34 cellular contexts compared by ENCODE assay signal in the genomic region with DNA sequence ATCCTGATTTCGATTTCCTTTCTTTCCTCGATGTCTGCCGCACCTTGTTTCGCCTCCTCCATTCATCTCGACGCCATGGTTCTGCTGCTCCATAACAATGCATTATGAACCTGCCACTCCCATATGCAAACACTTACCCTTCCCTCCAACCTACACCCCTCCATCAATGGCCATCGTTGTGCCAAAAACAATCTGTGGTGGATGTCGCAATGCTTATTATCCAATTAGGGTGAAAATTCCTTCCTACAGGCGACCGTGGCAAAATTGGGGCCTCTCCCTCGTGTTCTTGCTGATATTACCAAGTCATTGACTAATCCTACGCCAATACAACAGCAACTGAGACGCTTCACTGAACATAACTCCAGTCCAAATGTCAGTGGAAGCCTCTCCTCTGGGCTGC. TPM values are rescaled to one million over a fixed set of nuclear protein-coding genes. Genes with fewer than 3 reads are reported as not detected.
"Had no signal": no experiment of that assay in that cellular context is flagged by ENCODE, and none has a peak within 500 bp of the region (broad histone marks: within the 10 kb centered on the region; RNA-seq: fewer than 3 reads in every experiment).

No MANE protein-coding gene starts in this region.

- H3K27me3 Mint-ChIP-seq: activated B cell treated with CpG ODN at 0.5 μM for 24 hours; activated CD8-positive, alpha-beta T cell treated with anti-CD3 and anti-CD28 coated beads for 36 hours; activated naive CD4-positive, alpha-beta T cell treated with anti-CD3 and anti-CD28 coated beads, Interleukin-2, amount 50 U/mL, for 24 hours; activated naive CD8-positive, alpha-beta T cell treated with anti-CD3 and anti-CD28 coated beads for 36 hours; effector memory CD8-positive, alpha-beta T cell; T-helper 17 cell had no signal

- H3K9me3 ChIP-seq: adrenal gland, body of pancreas, esophagus muscularis mucosa, gastrocnemius medialis, heart left ventricle had no signal

- H3K4me1 ChIP-seq: adrenal gland, body of pancreas, gastrocnemius medialis had no signal

- H3K27ac ChIP-seq: adrenal gland, body of pancreas, esophagus muscularis mucosa, foreskin keratinocyte, gastrocnemius medialis, heart left ventricle, WERI-Rb-1 had no signal

- H3K4me1 Mint-ChIP-seq: activated B cell treated with CpG ODN at 0.5 μM for 24 hours; activated naive CD4-positive, alpha-beta T cell treated with anti-CD3 and anti-CD28 coated beads, Interleukin-2, amount 50 U/mL, for 24 hours; activated naive CD8-positive, alpha-beta T cell treated with anti-CD3 and anti-CD28 coated beads for 36 hours; activated naive CD8-positive, alpha-beta T cell treated with anti-CD3 and anti-CD28 coated beads, Interleukin-2, amount 50 U/mL, for 24 hours; T-helper 17 cell had no signal

- H3K36me3 Mint-ChIP-seq: activated naive CD4-positive, alpha-beta T cell treated with anti-CD3 and anti-CD28 coated beads, Interleukin-2, amount 50 U/mL, for 24 hours; activated naive CD8-positive, alpha-beta T cell treated with anti-CD3 and anti-CD28 coated beads for 36 hours had no signal

- H3K27ac Mint-ChIP-seq: activated B cell treated with CpG ODN at 0.5 μM for 24 hours; activated CD8-positive, alpha-beta T cell treated with anti-CD3 and anti-CD28 coated beads for 36 hours; activated naive CD4-positive, alpha-beta T cell treated with anti-CD3 and anti-CD28 coated beads for 36 hours; activated naive CD4-positive, alpha-beta T cell treated with anti-CD3 and anti-CD28 coated beads, Interleukin-2, amount 50 U/mL, for 24 hours; activated naive CD8-positive, alpha-beta T cell treated with anti-CD3 and anti-CD28 coated beads for 36 hours; activated naive CD8-positive, alpha-beta T cell treated with anti-CD3 and anti-CD28 coated beads, Interleukin-2, amount 50 U/mL, for 24 hours; activated T-helper 1 cell treated with anti-CD3 and anti-CD28 coated beads, Interleukin-12 subunit alpha, Interleukin-12 subunit beta, Interleukin-2, Interleukin-4 antibody, amounts not matched to agents 30 ng/mL and 10 ng/mL and 1 ng/mL, durations not matched to agents 14 hours and 24 hours and 36 hours; activated T-helper 2 cell treated with anti-CD3 and anti-CD28 coated beads, Interferon-gamma antibody, Interleukin-2, Interleukin-4, amounts not matched to agents 10 μg/mL and 5 μg/mL and 100 μg/mL, durations not matched to agents 14 hours and 24 hours and 36 hours; effector memory CD8-positive, alpha-beta T cell; T-helper 17 cell; T-helper 2 cell treated with Interferon-gamma antibody and Interleukin-4, amounts not matched to agents 5 μg/mL and 100 μg/mL, for 36 hours had no signal

- H3K4me3 ChIP-seq: adrenal gland, body of pancreas, esophagus muscularis mucosa, gastrocnemius medialis, heart left ventricle had no signal

- H3K4me3 Mint-ChIP-seq: activated B cell treated with CpG ODN at 0.5 μM for 24 hours; activated CD8-positive, alpha-beta T cell treated with anti-CD3 and anti-CD28 coated beads for 36 hours; activated naive CD4-positive, alpha-beta T cell treated with anti-CD3 and anti-CD28 coated beads for 36 hours; activated naive CD4-positive, alpha-beta T cell treated with anti-CD3 and anti-CD28 coated beads, Interleukin-2, amount 50 U/mL, for 24 hours; activated naive CD8-positive, alpha-beta T cell treated with anti-CD3 and anti-CD28 coated beads for 36 hours; activated naive CD8-positive, alpha-beta T cell treated with anti-CD3 and anti-CD28 coated beads, Interleukin-2, amount 50 U/mL, for 24 hours; activated T-helper 1 cell treated with anti-CD3 and anti-CD28 coated beads, Interleukin-12 subunit alpha, Interleukin-12 subunit beta, Interleukin-2, Interleukin-4 antibody, amounts not matched to agents 30 ng/mL and 10 ng/mL and 1 ng/mL, durations not matched to agents 14 hours and 24 hours and 36 hours; effector memory CD8-positive, alpha-beta T cell; T-helper 17 cell; T-helper 2 cell treated with Interferon-gamma antibody and Interleukin-4, amounts not matched to agents 5 μg/mL and 100 μg/mL, for 36 hours had no signal

- H3K9me3 Mint-ChIP-seq: activated B cell treated with CpG ODN at 0.5 μM for 24 hours; activated CD8-positive, alpha-beta T cell treated with anti-CD3 and anti-CD28 coated beads for 36 hours; activated naive CD4-positive, alpha-beta T cell treated with anti-CD3 and anti-CD28 coated beads for 36 hours; activated naive CD4-positive, alpha-beta T cell treated with anti-CD3 and anti-CD28 coated beads, Interleukin-2, amount 50 U/mL, for 24 hours; activated naive CD8-positive, alpha-beta T cell treated with anti-CD3 and anti-CD28 coated beads for 36 hours; activated naive CD8-positive, alpha-beta T cell treated with anti-CD3 and anti-CD28 coated beads, Interleukin-2, amount 50 U/mL, for 24 hours; activated T-helper 1 cell treated with anti-CD3 and anti-CD28 coated beads, Interleukin-12 subunit alpha, Interleukin-12 subunit beta, Interleukin-2, Interleukin-4 antibody, amounts not matched to agents 30 ng/mL and 10 ng/mL and 1 ng/mL, durations not matched to agents 14 hours and 24 hours and 36 hours; activated T-helper 2 cell treated with anti-CD3 and anti-CD28 coated beads, Interferon-gamma antibody, Interleukin-2, Interleukin-4, amounts not matched to agents 10 μg/mL and 5 μg/mL and 100 μg/mL, durations not matched to agents 14 hours and 24 hours and 36 hours; effector memory CD8-positive, alpha-beta T cell; T-helper 2 cell treated with Interferon-gamma antibody and Interleukin-4, amounts not matched to agents 5 μg/mL and 100 μg/mL, for 36 hours had no signal

- H3K36me3 ChIP-seq: adrenal gland had no signal

- H3K27me3 ChIP-seq: adrenal gland, body of pancreas, esophagus muscularis mucosa, foreskin keratinocyte, gastrocnemius medialis, heart left ventricle had no signal

- DNase-seq: activated B cell treated with CpG ODN at 0.5 μM for 24 hours; activated CD4-positive, alpha-beta T cell treated with anti-CD3 and anti-CD28 coated beads for 48 hours; activated CD4-positive, alpha-beta T cell treated with anti-CD3 and anti-CD28 coated beads, Interleukin-2, amount 50 U/mL, for 1 hour; activated CD4-positive, alpha-beta T cell treated with anti-CD3 and anti-CD28 coated beads, Interleukin-2, amount 50 U/mL, for 48 hours; activated CD8-positive, alpha-beta memory T cell treated with anti-CD3 and anti-CD28 coated beads for 24 hours; activated CD8-positive, alpha-beta T cell treated with anti-CD3 and anti-CD28 coated beads for 36 hours; activated effector memory CD4-positive, alpha-beta T cell treated with anti-CD3 and anti-CD28 coated beads, Interleukin-2, amount 50 U/mL, for 16 hours; activated naive CD4-positive, alpha-beta T cell treated with anti-CD3 and anti-CD28 coated beads for 36 hours; activated naive CD8-positive, alpha-beta T cell treated with anti-CD3 and anti-CD28 coated beads for 36 hours; activated naive CD8-positive, alpha-beta T cell treated with anti-CD3 and anti-CD28 coated beads, Interleukin-2, amount 50 U/mL, for 24 hours; activated T-cell treated with anti-CD3 and anti-CD28 coated beads, Interleukin-2, amount 50 U/mL, for 48 hours; adrenal gland; amygdala; aorta; body of pancreas; caudate nucleus; cortex of kidney; dermis blood vessel endothelial cell; effector CD4-positive, alpha-beta T cell; effector memory CD8-positive, alpha-beta T cell; erythroblast; foreskin keratinocyte; gastrocnemius medialis; glutamatergic neuron; heart left ventricle; T-helper 17 cell; T1000; WERI-Rb-1 had no signal

RNA-seq across cellular contexts. Expression of a gene that starts 40.3 kb away (rescaled TPM):
- total RNA-seq: activated CD8-positive, alpha-beta T cell treated with anti-CD3 and anti-CD28 coated beads for 36 hours; activated naive CD4-positive, alpha-beta T cell treated with anti-CD3 and anti-CD28 coated beads for 36 hours; activated naive CD8-positive, alpha-beta T cell treated with anti-CD3 and anti-CD28 coated beads for 36 hours; activated T-helper 1 cell treated with anti-CD3 and anti-CD28 coated beads, Interleukin-12 subunit alpha, Interleukin-12 subunit beta, Interleukin-2, Interleukin-4 antibody, amounts not matched to agents 30 ng/mL and 10 ng/mL and 1 ng/mL, durations not matched to agents 14 hours and 24 hours and 36 hours; activated T-helper 2 cell treated with anti-CD3 and anti-CD28 coated beads, Interferon-gamma antibody, Interleukin-2, Interleukin-4, amounts not matched to agents 10 μg/mL and 5 μg/mL and 100 μg/mL, durations not matched to agents 14 hours and 24 hours and 36 hours; adrenal gland; aorta; body of pancreas; chondrocyte; dermis blood vessel endothelial cell; esophagus muscularis mucosa; foreskin keratinocyte; gastrocnemius medialis; T-helper 17 cell had no signal

RNA-seq across cellular contexts. Expression of a gene that starts 56.4 kb away (rescaled TPM):
- total RNA-seq: activated B cell treated with CpG ODN at 0.5 μM for 24 hours; activated CD8-positive, alpha-beta T cell treated with anti-CD3 and anti-CD28 coated beads for 36 hours; activated naive CD4-positive, alpha-beta T cell treated with anti-CD3 and anti-CD28 coated beads for 36 hours; activated naive CD8-positive, alpha-beta T cell treated with anti-CD3 and anti-CD28 coated beads for 36 hours; activated T-helper 1 cell treated with anti-CD3 and anti-CD28 coated beads, Interleukin-12 subunit alpha, Interleukin-12 subunit beta, Interleukin-2, Interleukin-4 antibody, amounts not matched to agents 30 ng/mL and 10 ng/mL and 1 ng/mL, durations not matched to agents 14 hours and 24 hours and 36 hours; activated T-helper 2 cell treated with anti-CD3 and anti-CD28 coated beads, Interferon-gamma antibody, Interleukin-2, Interleukin-4, amounts not matched to agents 10 μg/mL and 5 μg/mL and 100 μg/mL, durations not matched to agents 14 hours and 24 hours and 36 hours; adrenal gland; aorta; body of pancreas; chondrocyte; dermis blood vessel endothelial cell; esophagus muscularis mucosa; foreskin keratinocyte; gastrocnemius medialis; heart left ventricle; T-helper 17 cell had no signal
